37 cellular contexts compared by ENCODE assay signal in the genomic region with DNA sequence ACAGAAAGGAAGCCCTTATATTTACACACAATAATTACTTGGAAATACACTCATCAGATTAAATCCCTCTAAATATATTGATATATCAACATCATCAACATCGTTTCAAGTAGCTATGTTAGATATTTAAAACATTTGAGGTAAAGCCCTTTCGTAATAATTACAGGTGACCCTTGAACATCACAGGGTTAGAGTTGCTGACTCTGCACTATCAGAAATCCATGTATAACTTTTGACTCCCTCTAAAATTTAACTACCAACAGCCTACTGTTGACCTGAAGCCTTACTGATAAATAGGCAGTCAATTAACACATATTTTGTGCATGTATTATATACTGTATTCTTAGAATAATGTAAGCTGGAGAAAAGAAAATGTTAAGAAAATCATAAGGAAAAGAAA. TPM values are rescaled to one million over a fixed set of nuclear protein-coding genes. Genes with fewer than 3 reads are reported as not detected.
"Had no signal": no experiment of that assay in that cellular context is flagged by ENCODE, and none has a peak within 500 bp of the region (broad histone marks: within the 10 kb centered on the region; RNA-seq: fewer than 3 reads in every experiment).

No MANE protein-coding gene starts in this region.

- ATAC-seq: activated CD8-positive, alpha-beta T cell treated with anti-CD3 and anti-CD28 coated beads for 36 hours; activated T-cell treated with anti-CD3 and anti-CD28 coated beads, Interleukin-2, amount 50 U/mL, for 4 hours; activated T-cell treated with anti-CD3 and anti-CD28 coated beads, Interleukin-2, amount 50 U/mL, for 72 hours; activated T-helper 17 cell treated with anti-CD3 and anti-CD28 coated beads, Interleukin-2, amount 50 U/mL, for 72 hours had no signal

- H3K27me3 ChIP-seq: ascending aorta, cardiac muscle cell had no signal

- H3K4me3 ChIP-seq: ascending aorta, cardiac muscle cell had no signal

- H3K9me3 ChIP-seq: ascending aorta had no signal

- DNase-seq: activated B cell treated with CpG ODN at 0.5 μM for 24 hours; activated CD4-positive, alpha-beta memory T cell treated with anti-CD3 and anti-CD28 coated beads for 36 hours; activated CD4-positive, alpha-beta T cell treated with anti-CD3 and anti-CD28 coated beads for 4 hours; activated CD4-positive, alpha-beta T cell treated with anti-CD3 and anti-CD28 coated beads, Interleukin-2, amount 10 ng/mL, durations not matched to agents 24 days and 14 days; activated CD4-positive, alpha-beta T cell treated with anti-CD3 and anti-CD28 coated beads, Interleukin-2, amount 50 U/mL, for 1 hour; activated CD4-positive, alpha-beta T cell treated with anti-CD3 and anti-CD28 coated beads, Interleukin-2, amount 50 U/mL, for 4 hours; activated CD4-positive, CD25-positive, alpha-beta regulatory T cell treated with anti-CD3 and anti-CD28 coated beads, Interleukin-2, amount 50 U/mL, for 72 hours; activated CD8-positive, alpha-beta memory T cell treated with anti-CD3 and anti-CD28 coated beads, Interleukin-2, amount 50 U/mL, for 4 hours; activated CD8-positive, alpha-beta T cell treated with anti-CD3 and anti-CD28 coated beads for 36 hours; activated effector memory CD4-positive, alpha-beta T cell treated with anti-CD3 and anti-CD28 coated beads, Interleukin-2, amount 50 U/mL, for 16 hours; activated gamma-delta T cell treated with Interleukin-2 at 50 U/mL for 16 hours; activated naive CD4-positive, alpha-beta T cell; activated naive CD4-positive, alpha-beta T cell treated with anti-CD3 and anti-CD28 coated beads for 36 hours; activated T-cell treated with anti-CD3 and anti-CD28 coated beads for 4 hours; activated T-cell treated with anti-CD3 and anti-CD28 coated beads, Interleukin-2, amount 50 U/mL, for 1 hour; activated T-cell treated with anti-CD3 and anti-CD28 coated beads, Interleukin-2, amount 50 U/mL, for 4 hours; activated T-cell treated with anti-CD3 and anti-CD28 coated beads, Interleukin-2, amount 50 U/mL, for 72 hours; amygdala; anterior cingulate cortex; caudate nucleus; cerebellar nuclear complex; T-helper 1 cell; T-helper 2 cell; T-helper 9 cell had no signal

- H3K27ac Mint-ChIP-seq: activated B cell treated with CpG ODN at 0.5 μM for 24 hours; activated CD4-positive, alpha-beta memory T cell treated with anti-CD3 and anti-CD28 coated beads for 36 hours; activated CD4-positive, alpha-beta T cell treated with anti-CD3 and anti-CD28 coated beads, Interleukin-2, amount 10 ng/mL, durations not matched to agents 24 days and 14 days; activated CD8-positive, alpha-beta T cell treated with anti-CD3 and anti-CD28 coated beads for 36 hours; activated naive CD4-positive, alpha-beta T cell treated with anti-CD3 and anti-CD28 coated beads for 36 hours; activated naive CD8-positive, alpha-beta T cell; activated T-cell treated with anti-CD3 and anti-CD28 coated beads, Interleukin-2, amount 50 U/mL, for 72 hours; activated T-helper 1 cell treated with anti-CD3 and anti-CD28 coated beads, Interleukin-12 subunit alpha, Interleukin-12 subunit beta, Interleukin-2, Interleukin-4 antibody, amounts not matched to agents 30 ng/mL and 10 ng/mL and 1 ng/mL, durations not matched to agents 14 hours and 24 hours and 36 hours; activated T-helper 17 cell treated with anti-CD3 and anti-CD28 coated beads, Interleukin-2, amount 50 U/mL, for 72 hours; T-helper 1 cell treated with Interleukin-12 subunit alpha and Interleukin-12 subunit beta and Interleukin-4 antibody, amounts not matched to agents 30 μg/mL and 1 μg/mL, for 36 hours; T-helper 2 cell treated with Interferon-gamma antibody and Interleukin-4, amounts not matched to agents 5 μg/mL and 100 μg/mL, for 36 hours had no signal

- H3K27me3 Mint-ChIP-seq: activated B cell treated with CpG ODN at 0.5 μM for 24 hours; activated CD4-positive, alpha-beta memory T cell treated with anti-CD3 and anti-CD28 coated beads for 36 hours; activated CD4-positive, alpha-beta T cell treated with anti-CD3 and anti-CD28 coated beads, Interleukin-2, amount 10 ng/mL, durations not matched to agents 24 days and 14 days; activated CD8-positive, alpha-beta T cell treated with anti-CD3 and anti-CD28 coated beads for 36 hours; activated naive CD4-positive, alpha-beta T cell treated with anti-CD3 and anti-CD28 coated beads, Interleukin-2, amount 50 U/mL, for 24 hours; activated naive CD8-positive, alpha-beta T cell; activated T-helper 17 cell treated with anti-CD3 and anti-CD28 coated beads, Interleukin-2, amount 50 U/mL, for 72 hours; brain; central memory CD8-positive, alpha-beta T cell had no signal

- H3K4me1 Mint-ChIP-seq: activated T-helper 17 cell treated with anti-CD3 and anti-CD28 coated beads, Interleukin-2, amount 50 U/mL, for 72 hours; central memory CD8-positive, alpha-beta T cell had no signal

- H3K36me3 ChIP-seq: ascending aorta, cardiac muscle cell had no signal

- H3K4me3 Mint-ChIP-seq: activated B cell treated with CpG ODN at 0.5 μM for 24 hours; activated CD4-positive, alpha-beta memory T cell treated with anti-CD3 and anti-CD28 coated beads for 36 hours; activated CD4-positive, alpha-beta T cell treated with anti-CD3 and anti-CD28 coated beads, Interleukin-2, amount 10 ng/mL, durations not matched to agents 24 days and 14 days; activated CD8-positive, alpha-beta T cell treated with anti-CD3 and anti-CD28 coated beads for 36 hours; activated naive CD4-positive, alpha-beta T cell treated with anti-CD3 and anti-CD28 coated beads for 36 hours; activated naive CD4-positive, alpha-beta T cell treated with anti-CD3 and anti-CD28 coated beads, Interleukin-2, amount 50 U/mL, for 24 hours; activated naive CD8-positive, alpha-beta T cell; activated T-cell treated with anti-CD3 and anti-CD28 coated beads, Interleukin-2, amount 50 U/mL, for 4 hours; activated T-cell treated with anti-CD3 and anti-CD28 coated beads, Interleukin-2, amount 50 U/mL, for 72 hours; activated T-helper 1 cell treated with anti-CD3 and anti-CD28 coated beads, Interleukin-12 subunit alpha, Interleukin-12 subunit beta, Interleukin-2, Interleukin-4 antibody, amounts not matched to agents 30 ng/mL and 10 ng/mL and 1 ng/mL, durations not matched to agents 14 hours and 24 hours and 36 hours; activated T-helper 17 cell treated with anti-CD3 and anti-CD28 coated beads, Interleukin-2, amount 50 U/mL, for 72 hours; brain; central memory CD8-positive, alpha-beta T cell; T-helper 1 cell treated with Interleukin-12 subunit alpha and Interleukin-12 subunit beta and Interleukin-4 antibody, amounts not matched to agents 30 μg/mL and 1 μg/mL, for 36 hours; T-helper 2 cell treated with Interferon-gamma antibody and Interleukin-4, amounts not matched to agents 5 μg/mL and 100 μg/mL, for 36 hours had no signal

- H3K9me3 Mint-ChIP-seq: activated B cell treated with CpG ODN at 0.5 μM for 24 hours; activated CD4-positive, alpha-beta memory T cell treated with anti-CD3 and anti-CD28 coated beads for 36 hours; activated T-cell treated with anti-CD3 and anti-CD28 coated beads, Interleukin-2, amount 50 U/mL, for 4 hours; activated T-helper 17 cell treated with anti-CD3 and anti-CD28 coated beads, Interleukin-2, amount 50 U/mL, for 72 hours; central memory CD8-positive, alpha-beta T cell had no signal

- H3K4me1 ChIP-seq: ascending aorta had no signal

- H3K27ac ChIP-seq: ascending aorta, cardiac muscle cell, VCaP had no signal

- FAIRE-seq: bronchial epithelial cell, TTC549 had no signal

- H3K36me3 Mint-ChIP-seq: activated CD4-positive, alpha-beta memory T cell treated with anti-CD3 and anti-CD28 coated beads for 36 hours; brain had no signal

RNA-seq across cellular contexts. Expression of a gene that starts 34.6 kb away (rescaled TPM):
- total RNA-seq: activated B cell treated with CpG ODN at 0.5 μM for 24 hours, bronchial epithelial cell had no signal
